ENCODE assay signal across 16 cellular contexts in genomic region chr17:16251043-16251442, GRCh38. TPM values are rescaled to one million over a fixed set of nuclear protein-coding genes. Genes with fewer than 3 reads are reported as not detected.
DNase-seq lines count a peak whose midpoint lies in the region; ATAC-seq, FAIRE-seq and TF ChIP-seq lines count a peak whose summit lies in the region.
"Had no signal": no experiment of that assay in that cellular context is flagged by ENCODE, and none has a peak within 500 bp of the region (broad histone marks: within the 10 kb centered on the region; RNA-seq: fewer than 3 reads in every experiment).

No MANE protein-coding gene starts in this region.

- H4K20me1 ChIP-seq in hepatocyte (ENCODE audit: insufficient read depth, poor library complexity, severe bottlenecking), result no peaks in the 10 kb centered on the region

- H3K4me2 ChIP-seq in A549, result peak overlapping the region; percentile 17; the same call in 2 of the 3 replicates
- H3K4me2 ChIP-seq in hepatocyte, result no peak overlapping the region

- ATAC-seq in A549 (no peak), WTC11 (no peak)

- H3K27me3 ChIP-seq in hepatocyte, result no peaks in the 10 kb centered on the region
- H3K27me3 ChIP-seq: Peyer's patch had no signal

- H3K36me3 Mint-ChIP-seq in WTC11, result peaks cover 7% of the 10 kb centered on the region

- H3K4me1 ChIP-seq in A549 (peaks cover 25% of the 10 kb centered on the region), hepatocyte (ENCODE audit: insufficient read depth) (peaks cover 32% of the 10 kb centered on the region)

- no peak for TF ChIP-seq RAD21 in A549 (conservative IDR thresholded peaks at IDR 0.05 in 1 of 2, IDR thresholded peaks at IDR 0.05 in 1 of 2)

- 0 out of 2 replicates have a peak, but pooled peaks cover 3% of the 10 kb centered on the region for H3K9me3 Mint-ChIP-seq in WTC11
- H3K9me3 Mint-ChIP-seq: H9 had no signal

- WGBS in A549 (ENCODE audit: missing lambda C conversion rate), result 90% methylated on average over 6 of the region's 6 CpGs
- WGBS in hepatocyte (ENCODE audit: low lambda C conversion rate, missing lambda C conversion rate), result 93% methylated on average over 6 of the region's 6 CpGs

- H3K9me3 ChIP-seq in A549 (no peaks in the 10 kb centered on the region), hepatocyte (ENCODE audit: low read depth) (no peaks in the 10 kb centered on the region)
- H3K9me3 ChIP-seq: Caco-2 had no signal

- H3K27ac Mint-ChIP-seq in WTC11, result 0 out of 2 replicates have a peak overlapping the region, but pooled peaks have one; percentile 13

- H3K79me2 ChIP-seq in hepatocyte, result peaks cover 19% of the 10 kb centered on the region

- H2AFZ ChIP-seq in hepatocyte, result no peak overlapping the region

- peak; percentile 20 for DNase-seq in activated CD8-positive, alpha-beta memory T cell treated with anti-CD3 and anti-CD28 coated beads, Interleukin-2, amount 50 U/mL, for 48 hours
- no peak for DNase-seq in activated CD8-positive, alpha-beta memory T cell treated with anti-CD3 and anti-CD28 coated beads for 24 hours
- DNase-seq in A549 (ENCODE audit: low read depth in 1 of 2, low spot score in 1 of 2) (no peak), WTC11 (ENCODE audit: low spot score) (no peak), hepatocyte (ENCODE audit: low spot score) (no peak), hepatic stellate cell (ENCODE audit: low spot score) (no peak), DMS 273 treated with DMSO at 0.1 percent for 48 hours (lab: John Stamatoyannopoulos, UW) (no peak)
- no peak for DNase-seq in activated effector memory CD4-positive, alpha-beta T cell treated with anti-CD3 and anti-CD28 coated beads, Interleukin-2, amount 50 U/mL, for 16 hours
- DNase-seq: AML-193, Caco-2, H9, Kasumi-1, NCI-H187 treated with DMSO at 0.1 percent for 48 hours, NCI-H446 treated with DMSO at 0.1 percent for 48 hours, NCI-H774, Peyer's patch had no signal

- peaks cover 13% of the 10 kb centered on the region for H3K4me1 Mint-ChIP-seq in WTC11

- no peak for FAIRE-seq in A549 (lab: Jason Lieb, UNC)

- H3K27ac ChIP-seq in A549 (peak overlapping the region; percentile 3 to 56; a peak in 3 of 6 replicates), hepatocyte (peak overlapping the region; percentile 66)

- no peak for TF ChIP-seq EP300 in A549 (IDR thresholded peaks at IDR 0.05)

- CTCF ChIA-PET in A549 (lab: Yijun Ruan, JAX), result interaction anchor here (0.5 to 1.9 kb wide), 7 partner anchors 9 to 948 kb away, joined by 3 to 8 read pairs (median 4); partner anchors contain the start of gene CENPV
- CTCF ChIA-PET in WTC11 (lab: Charles Lee), result interaction anchor here (0.5 to 1.2 kb wide), 3 partner anchors 14 to 68 kb away, joined by 3 to 5 read pairs (median 4); no protein-coding TSS in a partner anchor

- no peak overlapping the region for H3K4me3 Mint-ChIP-seq in WTC11
- H3K4me3 Mint-ChIP-seq: H9 had no signal

- H3K9me2 ChIP-seq in hepatocyte (replicated peaks; ENCODE audit: insufficient read depth), result no peaks in the 10 kb centered on the region

- TF ChIP-seq CTCF in A549 (IDR thresholded peaks at IDR 0.05), result no peak
- no peak for TF ChIP-seq CTCF in WTC11 (IDR thresholded peaks at IDR 0.05)
- no peak for TF ChIP-seq CTCF in hepatocyte (IDR thresholded peaks at IDR 0.05; ENCODE audit: poor library complexity)

- H3K4me3 ChIP-seq in A549 (no peak overlapping the region), hepatocyte (no peak overlapping the region)
- H3K4me3 ChIP-seq: Peyer's patch had no signal

- H3K27me3 Mint-ChIP-seq in WTC11 (ENCODE audit: low read depth), result no peaks in the 10 kb centered on the region

- H3K36me3 ChIP-seq in hepatocyte (replicated peaks; ENCODE audit: insufficient read depth, low read depth), result no peaks in the 10 kb centered on the region
- H3K36me3 ChIP-seq: Peyer's patch had no signal

- POLR2A ChIA-PET in A549 (lab: Yijun Ruan, JAX) (interaction anchor here (0.8 to 1.3 kb wide), 3 partner anchors 32 to 285 kb away, joined by 3 to 4 read pairs (median 3); no protein-coding TSS in a partner anchor), WTC11 (lab: Charles Lee) (no interaction called here)

- TF ChIP-seq POLR2A in A549 (IDR thresholded peaks at IDR 0.05; ENCODE audit: low read length), result no peak

TF ChIP-seq in A549, 52 proteins besides CTCF, POLR2A, EP300 and RAD21:
- TF ChIP-seq NR3C1 (IDR thresholded peaks at IDR 0.05), result no peak
- no peak for TF ChIP-seq KDM5A (IDR thresholded peaks at IDR 0.05)
- TF ChIP-seq CHD2 (IDR thresholded peaks at IDR 0.05; ENCODE audit: low read length, partially characterized antibody), result no peak
- TF ChIP-seq HOXB13 (CRISPR knock-in tag; IDR thresholded peaks at IDR 0.05; ENCODE audit: low read depth), result no peak
- no peak for TF ChIP-seq MAFK (IDR thresholded peaks at IDR 0.05; ENCODE audit: partially characterized antibody)

TF ChIP-seq in WTC11, 78 proteins besides CTCF, POLR2A, EP300 and RAD21:
- TF ChIP-seq TCF7 (CRISPR knock-in tag; IDR thresholded peaks at IDR 0.05; ENCODE audit: low read depth) (no peak), NR3C1 (CRISPR knock-in tag; conservative IDR thresholded peaks at IDR 0.05; ENCODE audit: low read depth) (no peak), ZNF423 (CRISPR knock-in tag; IDR thresholded peaks at IDR 0.05) (no peak), ZNF263 (CRISPR knock-in tag; IDR thresholded peaks at IDR 0.05; ENCODE audit: low read depth) (no peak), ZNF121 (CRISPR knock-in tag; IDR thresholded peaks at IDR 0.05) (peak; percentile 86)

RNA-seq across cellular contexts. Expression of gene PIGL, which starts 34.0 kb away (rescaled TPM):
- polyA plus RNA-seq in A549 (2011; rRNA removed), result 34.1 and 35.1 TPM in 2 replicates
- polyA plus RNA-seq in A549 (2012; cell fraction: cytosol; rRNA removed), result 23.0 and 25.9 TPM in 2 replicates
- polyA plus RNA-seq in A549 (2012; cell fraction: nucleus; rRNA removed), result 80.6 and 105 TPM in 2 replicates
- polyA plus RNA-seq in A549 (2017; fragmentation: RNase III; extraction: RNeasy Plus Mini Kit Qiagen cat#74134 plus additional on column Dnase treatment), result 25.5 to 28.6 TPM (median 27.5 TPM) in 3 replicates
- 21.4 and 25.7 TPM in 2 replicates for polyA minus RNA-seq in A549 (2011; rRNA and poly(A)+ RNA removed)
- 24.5 to 44.1 TPM (median 28.1 TPM) in 3 replicates for total RNA-seq in WTC11 (2021)
- 31.4 and 35.9 TPM in 2 replicates for total RNA-seq in hepatocyte
- polyA plus RNA-seq in hepatocyte, result 21.2 and 26.0 TPM in 2 replicates

RNA-seq across cellular contexts. Expression of gene NCOR1, which starts 35.7 kb away (rescaled TPM):
- polyA plus RNA-seq in A549 (2011; rRNA removed), result 190 and 194 TPM in 2 replicates
- 71.3 and 73.9 TPM in 2 replicates for polyA plus RNA-seq in A549 (2012; cell fraction: cytosol; rRNA removed)
- polyA plus RNA-seq in A549 (2012; cell fraction: nucleus; rRNA removed), result 96.6 and 113 TPM in 2 replicates
- 60.8 to 65.5 TPM (median 65.5 TPM) in 3 replicates for polyA plus RNA-seq in A549 (2017; fragmentation: RNase III; extraction: RNeasy Plus Mini Kit Qiagen cat#74134 plus additional on column Dnase treatment)
- polyA minus RNA-seq in A549 (2011; rRNA and poly(A)+ RNA removed), result 421 and 515 TPM in 2 replicates
- total RNA-seq in WTC11 (2021), result 107 to 124 TPM (median 116 TPM) in 3 replicates
- total RNA-seq in hepatocyte, result 64.6 and 73.7 TPM in 2 replicates
- 117 and 134 TPM in 2 replicates for polyA plus RNA-seq in hepatocyte
